Comparison of ENCODE assay signal across 7 cellular contexts in the genomic region with DNA sequence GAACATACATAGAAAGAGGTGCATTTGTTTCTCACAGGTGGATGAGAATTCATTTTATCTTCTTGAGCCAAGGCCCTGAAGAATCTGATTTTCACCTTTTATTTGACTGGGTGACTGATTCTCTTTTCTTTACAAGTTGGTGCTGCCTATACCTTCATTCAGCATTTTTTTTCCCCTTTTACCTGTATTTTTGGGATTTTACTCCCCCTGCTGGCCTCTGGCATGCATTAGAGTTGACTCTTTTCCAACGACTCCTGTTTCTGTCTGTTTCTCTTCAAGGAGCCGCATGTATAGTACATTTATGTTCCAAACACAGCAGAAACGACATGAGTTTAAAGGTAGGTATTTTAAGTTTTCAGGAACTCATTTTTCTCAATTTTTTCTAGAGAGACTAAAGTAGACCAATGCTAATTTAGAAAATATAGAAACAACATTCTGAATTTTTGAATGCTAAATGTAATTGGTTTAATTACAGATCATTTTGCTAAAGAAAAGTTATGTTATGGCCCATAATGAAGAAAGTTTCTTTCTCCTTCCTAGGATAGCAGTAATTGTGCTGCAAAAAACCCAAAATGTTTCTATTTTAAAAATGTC.
DNase-seq lines count a peak whose midpoint lies in the region; ATAC-seq and TF ChIP-seq lines count a peak whose summit lies in the region.

No MANE protein-coding gene starts in this region.

- no peak overlapping the region for H3K27ac Mint-ChIP-seq in activated T-helper 17 cell treated with anti-CD3 and anti-CD28 coated beads, Interleukin-2, amount 50 U/mL, for 72 hours

- no peaks in the 10 kb centered on the region for H3F3A ChIP-seq in neural cell (ENCODE audit: insufficient read depth, low read length, poor library complexity, severe bottlenecking)

- no peaks in the 10 kb centered on the region for H3K4me1 Mint-ChIP-seq in activated T-helper 17 cell treated with anti-CD3 and anti-CD28 coated beads, Interleukin-2, amount 50 U/mL, for 72 hours

- H3K79me2 ChIP-seq in neural cell (replicated peaks; ENCODE audit: insufficient read depth, low read length) = no peaks in the 10 kb centered on the region

- H3K4me2 ChIP-seq in neural cell (ENCODE audit: low read length) = no peak overlapping the region

- TF ChIP-seq POLR2A in esophagus muscularis mucosa (IDR thresholded peaks at IDR 0.05; ENCODE audit: low read depth) = no peak

- TF ChIP-seq EP300 in esophagus muscularis mucosa (IDR thresholded peaks at IDR 0.05) = no peak
- no peak for TF ChIP-seq EP300 in neural cell (conservative IDR thresholded peaks at IDR 0.05; ENCODE audit: poor library complexity, severe bottlenecking)

- peaks cover 15% of the 10 kb centered on the region for H3K27me3 Mint-ChIP-seq in activated T-helper 17 cell treated with anti-CD3 and anti-CD28 coated beads, Interleukin-2, amount 50 U/mL, for 72 hours

- no peak overlapping the region for H3K4me3 Mint-ChIP-seq in activated T-helper 17 cell treated with anti-CD3 and anti-CD28 coated beads, Interleukin-2, amount 50 U/mL, for 72 hours

- TF ChIP-seq CTCF in esophagus muscularis mucosa (IDR thresholded peaks at IDR 0.05) (peak; percentile 74 to 85 (median 82)), neural cell (IDR thresholded peaks at IDR 0.05; ENCODE audit: poor library complexity, severe bottlenecking) (peak; percentile 89)

- H3K36me3 Mint-ChIP-seq in activated T-helper 17 cell treated with anti-CD3 and anti-CD28 coated beads, Interleukin-2, amount 50 U/mL, for 72 hours (ENCODE audit: low read depth) = no peaks in the 10 kb centered on the region

- peak; percentile 54 for DNase-seq in EL
- DNase-seq in NCI-H1105 treated with DMSO at 0.1 percent for 48 hours (lab: John Stamatoyannopoulos, UW) = peak; percentile 75
- peak; percentile 21 to 79 for DNase-seq in SW 1271 (lab: John Stamatoyannopoulos, UW)
- no peak for DNase-seq in esophagus muscularis mucosa (ENCODE audit: extremely low spot score)

- H3K27ac ChIP-seq in esophagus muscularis mucosa (replicated peaks in 1 of 4) (no peak overlapping the region), neural cell (ENCODE audit: low read length) (no peak overlapping the region)

- peak; percentile 66 for ATAC-seq in GM21786 (IDR thresholded peaks at IDR 0.05; ENCODE audit: unreplicated experiment)
- no peak for ATAC-seq in activated T-helper 17 cell treated with anti-CD3 and anti-CD28 coated beads, Interleukin-2, amount 50 U/mL, for 72 hours (replicated peaks)

- H3K4me3 ChIP-seq in esophagus muscularis mucosa (no peak overlapping the region), neural cell (ENCODE audit: low read length) (no peak overlapping the region)

- no peaks in the 10 kb centered on the region for H3K27me3 ChIP-seq in esophagus muscularis mucosa
- no peaks in the 10 kb centered on the region for H3K27me3 ChIP-seq in neural cell (ENCODE audit: insufficient read depth, low read depth, low read length)

- no peak overlapping the region for H3K9ac ChIP-seq in neural cell (ENCODE audit: low read length)

- TF ChIP-seq RAD21 in neural cell (conservative IDR thresholded peaks at IDR 0.05) = peak; percentile 90

- peaks cover 0 to 43% (median 21%) of the 10 kb centered on the region in 4 donors for H3K4me1 ChIP-seq in esophagus muscularis mucosa

- no peaks in the 10 kb centered on the region for H3K9me2 ChIP-seq in neural cell (ENCODE audit: insufficient read depth, low read length)

- H3K9me3 ChIP-seq in esophagus muscularis mucosa = peaks cover 0 to 7% (median 0%) of the 10 kb centered on the region in 4 donors
- H3K9me3 ChIP-seq in neural cell (ENCODE audit: low read length) = no peaks in the 10 kb centered on the region

- intact Hi-C loops in esophagus muscularis mucosa (cut with DNase I) = loop anchor here (5.0 to 10.0 kb wide), 3 partner anchors 258 to 371 kb away; no protein-coding TSS in a partner anchor

- WGBS in esophagus muscularis mucosa = 17% methylated on average over 3 of the region's 3 CpGs

- H3K9me3 Mint-ChIP-seq in activated T-helper 17 cell treated with anti-CD3 and anti-CD28 coated beads, Interleukin-2, amount 50 U/mL, for 72 hours = peaks cover 9% of the 10 kb centered on the region

- no peak overlapping the region for H2AFZ ChIP-seq in neural cell (ENCODE audit: low read depth, low read length)

- no peaks in the 10 kb centered on the region for H4K20me1 ChIP-seq in neural cell (ENCODE audit: insufficient read depth)

- H3K36me3 ChIP-seq in esophagus muscularis mucosa = no peaks in the 10 kb centered on the region
- H3K36me3 ChIP-seq in neural cell (ENCODE audit: insufficient read depth, low read length) = no peaks in the 10 kb centered on the region

TF ChIP-seq in neural cell, 6 proteins besides CTCF, POLR2A, EP300 and RAD21:
- TF ChIP-seq SMC3 (conservative IDR thresholded peaks at IDR 0.05; ENCODE audit: poor library complexity) (peak; percentile 97), MXI1 (conservative IDR thresholded peaks at IDR 0.05; ENCODE audit: poor library complexity, severe bottlenecking) (no peak)
